ENCODE assay signal across 8 cellular contexts in genomic region chr4:56435001-56435747, GRCh38. TPM values are rescaled to one million over a fixed set of nuclear protein-coding genes. Genes with fewer than 3 reads are reported as not detected.
A peak's percentile ranks its signal among the peaks of the same experiment; 100 is the strongest.
DNase-seq lines count a peak whose midpoint lies in the region; ATAC-seq and TF ChIP-seq lines count a peak whose summit lies in the region.

Gene PPAT (minus strand): TSS chr4:56435615. CDS start chr4:56435477, 138 bp downstream.

- ATAC-seq in GM21786 (IDR thresholded peaks at IDR 0.05; ENCODE audit: unreplicated experiment), result peak; percentile 70
- peak; percentile 79 for ATAC-seq in activated T-helper 17 cell treated with anti-CD3 and anti-CD28 coated beads, Interleukin-2, amount 50 U/mL, for 72 hours (replicated peaks)
- peak; percentile 84 to 96 (median 85) for ATAC-seq in natural killer cell

- H3K9me2 ChIP-seq in DOHH2 (replicated peaks; ENCODE audit: control insufficient read depth, low read length), result no peaks in the 10 kb centered on the region

- H3K4me2 ChIP-seq in DOHH2 (ENCODE audit: low read length), result peak within 1 kb of the TSS; percentile 88

- no peaks in the 10 kb centered on the region for H3K9me3 ChIP-seq in DOHH2 (ENCODE audit: control insufficient read depth, insufficient read depth, low read length)

- POLR2A ChIA-PET in RWPE1 (lab: Yijun Ruan, JAX; ENCODE audit: low non-redundant PET), result interaction anchor here (0.7 to 1.3 kb wide), 6 partner anchors 24 to 542 kb away, joined by 3 to 13 read pairs (median 7); partner anchors contain the start of genes AASDH and NOA1

- H3K36me3 ChIP-seq in DOHH2 (ENCODE audit: control insufficient read depth, low read length), result peaks cover 74% of the 10 kb centered on the region

- intact Hi-C loops in natural killer cell (cut with micrococcal nuclease), result loop anchor here (2.0 to 5.0 kb wide), 3 partner anchors 217 to 486 kb away; partner anchors contain the start of genes CEP135 and REST

- H3K27me3 ChIP-seq in DOHH2 (ENCODE audit: control insufficient read depth, low read length), result no peaks in the 10 kb centered on the region

- no peaks in the 10 kb centered on the region for H3K9me3 Mint-ChIP-seq in activated T-helper 17 cell treated with anti-CD3 and anti-CD28 coated beads, Interleukin-2, amount 50 U/mL, for 72 hours
- no peaks in the 10 kb centered on the region for H3K9me3 Mint-ChIP-seq in natural killer cell
- H3K9me3 Mint-ChIP-seq in stimulated activated naive CD8-positive, alpha-beta T cell treated with anti-CD3 and anti-CD28 coated beads, Interleukin-15, Interleukin-2, amounts not matched to agents 100 ng/mL and 50 ng/mL, for 24 hours, result no peaks in the 10 kb centered on the region

- H4K20me1 ChIP-seq in DOHH2 (ENCODE audit: control insufficient read depth, insufficient read depth, low read depth, low read length), result peaks cover 33% of the 10 kb centered on the region

- peak within 1 kb of the TSS; percentile 94 for H3K27ac Mint-ChIP-seq in activated T-helper 17 cell treated with anti-CD3 and anti-CD28 coated beads, Interleukin-2, amount 50 U/mL, for 72 hours
- peak within 1 kb of the TSS; percentile 89 to 91 for H3K27ac Mint-ChIP-seq in natural killer cell
- H3K27ac Mint-ChIP-seq in stimulated activated naive CD8-positive, alpha-beta T cell treated with anti-CD3 and anti-CD28 coated beads, Interleukin-15, Interleukin-2, amounts not matched to agents 100 ng/mL and 50 ng/mL, for 24 hours, result peak within 1 kb of the TSS; percentile 100

- H3F3A ChIP-seq in DOHH2 (ENCODE audit: control insufficient read depth, insufficient read depth), result no peaks in the 10 kb centered on the region

- CTCF ChIA-PET in RWPE1 (lab: Yijun Ruan, JAX), result no interaction called here

- peaks cover 62% of the 10 kb centered on the region for H3K36me3 Mint-ChIP-seq in activated T-helper 17 cell treated with anti-CD3 and anti-CD28 coated beads, Interleukin-2, amount 50 U/mL, for 72 hours (ENCODE audit: low read depth)
- H3K36me3 Mint-ChIP-seq in natural killer cell, result no peaks in the 10 kb centered on the region
- peaks cover 42% of the 10 kb centered on the region for H3K36me3 Mint-ChIP-seq in stimulated activated naive CD8-positive, alpha-beta T cell treated with anti-CD3 and anti-CD28 coated beads, Interleukin-15, Interleukin-2, amounts not matched to agents 100 ng/mL and 50 ng/mL, for 24 hours (ENCODE audit: low read depth)

- H3K4me3 Mint-ChIP-seq in activated T-helper 17 cell treated with anti-CD3 and anti-CD28 coated beads, Interleukin-2, amount 50 U/mL, for 72 hours, result peak within 1 kb of the TSS; percentile 89
- peak within 1 kb of the TSS; percentile 97 for H3K4me3 Mint-ChIP-seq in natural killer cell
- peak within 1 kb of the TSS; percentile 99 for H3K4me3 Mint-ChIP-seq in stimulated activated naive CD8-positive, alpha-beta T cell treated with anti-CD3 and anti-CD28 coated beads, Interleukin-15, Interleukin-2, amounts not matched to agents 100 ng/mL and 50 ng/mL, for 24 hours

- H3K79me2 ChIP-seq in DOHH2 (ENCODE audit: control insufficient read depth, low read length), result peaks cover 94% of the 10 kb centered on the region

- H3K27me3 Mint-ChIP-seq in activated T-helper 17 cell treated with anti-CD3 and anti-CD28 coated beads, Interleukin-2, amount 50 U/mL, for 72 hours, result no peaks in the 10 kb centered on the region
- no peaks in the 10 kb centered on the region for H3K27me3 Mint-ChIP-seq in natural killer cell (ENCODE audit: low read depth in 2 of 2)
- no peaks in the 10 kb centered on the region for H3K27me3 Mint-ChIP-seq in stimulated activated naive CD8-positive, alpha-beta T cell treated with anti-CD3 and anti-CD28 coated beads, Interleukin-15, Interleukin-2, amounts not matched to agents 100 ng/mL and 50 ng/mL, for 24 hours

- H3K4me3 ChIP-seq in DOHH2 (ENCODE audit: low read length), result peak within 1 kb of the TSS; percentile 89

- H3K4me1 Mint-ChIP-seq in activated T-helper 17 cell treated with anti-CD3 and anti-CD28 coated beads, Interleukin-2, amount 50 U/mL, for 72 hours, result peaks cover 15% of the 10 kb centered on the region
- peaks cover 26 to 28% of the 10 kb centered on the region in 2 donors for H3K4me1 Mint-ChIP-seq in natural killer cell
- peaks cover 63% of the 10 kb centered on the region for H3K4me1 Mint-ChIP-seq in stimulated activated naive CD8-positive, alpha-beta T cell treated with anti-CD3 and anti-CD28 coated beads, Interleukin-15, Interleukin-2, amounts not matched to agents 100 ng/mL and 50 ng/mL, for 24 hours (ENCODE audit: low read depth)

- H3K4me1 ChIP-seq in DOHH2 (ENCODE audit: control insufficient read depth, low read length), result peaks cover 52% of the 10 kb centered on the region

- H3K27ac ChIP-seq in DOHH2 (ENCODE audit: low read depth, low read length) (peak within 1 kb of the TSS; percentile 74), RWPE1 (peak within 1 kb of the TSS; percentile 95)

- DNase-seq in Kasumi-1 (lab: John Stamatoyannopoulos, UW), result peak; percentile 100
- DNase-seq in RWPE1 (ENCODE audit: low spot score), result peak; percentile 97
- peak; percentile 97 for DNase-seq in fibroblast of gingiva (ENCODE audit: low read depth)
- peak; percentile 99 for DNase-seq in natural killer cell

- TF ChIP-seq CTCF in DOHH2 (IDR thresholded peaks at IDR 0.05; ENCODE audit: low read depth, low read length, poor library complexity, severe bottlenecking) (no peak), RWPE1 (conservative IDR thresholded peaks at IDR 0.05; ENCODE audit: low read depth) (0 out of 2 replicates have a peak, but pooled peaks have one; percentile 8), natural killer cell (IDR thresholded peaks at IDR 0.05) (no peak)

RNA-seq across cellular contexts. Expression of gene PPAT, which starts in this region (rescaled TPM):
- 10 to 100 TPM; 38.5 to 50.1 TPM for total RNA-seq in activated T-helper 17 cell treated with anti-CD3 and anti-CD28 coated beads, Interleukin-2, amount 50 U/mL, for 72 hours
- total RNA-seq in natural killer cell, result 1 to 10 TPM; 4.3 to 8.9 (median 6.2) TPM

Comparison
In these comparisons a context has a peak if more than half of its experiments do, and no peak if none do; other contexts are left out.
1. Peak in every context shown above with its lines: DNase-seq, ATAC-seq, H3K4me3 ChIP-seq and H3K27ac ChIP-seq.
2. RNA of gene PPAT (total RNA-seq): 38.5 to 50.1 TPM in activated T-helper 17 cell treated with anti-CD3 and anti-CD28 coated beads, Interleukin-2, amount 50 U/mL, for 72 hours; 4.3 to 8.9 TPM in natural killer cell; every median in the first group is over 4 times any median in the second.